In the genomic region with DNA sequence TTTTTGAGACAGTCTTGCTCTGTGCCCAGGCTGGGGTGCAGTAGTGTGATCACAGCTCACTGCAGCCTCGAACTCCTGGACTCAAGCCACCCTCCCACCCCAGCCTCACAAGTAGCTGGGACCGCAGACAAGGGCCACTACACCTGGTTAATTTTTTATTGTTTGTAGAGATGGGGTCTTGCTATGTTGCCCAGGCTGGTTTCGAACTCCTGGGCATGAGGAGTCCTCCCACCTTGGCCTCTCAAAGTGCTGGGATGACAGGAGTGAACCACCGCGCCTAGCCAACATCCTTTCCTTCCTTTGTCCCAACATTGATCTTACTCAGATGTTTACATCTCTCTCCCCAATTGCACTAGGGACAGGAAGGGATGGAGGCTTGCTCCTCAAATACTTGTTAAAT, we compare ENCODE assay signal across 23 cellular contexts. TPM values are rescaled to one million over a fixed set of nuclear protein-coding genes. Genes with fewer than 3 reads are reported as not detected.
DNase-seq lines count a peak whose midpoint lies in the region; ATAC-seq and TF ChIP-seq lines count a peak whose summit lies in the region.
"Had no signal": no experiment of that assay in that cellular context is flagged by ENCODE, and none has a peak within 500 bp of the region (broad histone marks: within the 10 kb centered on the region; RNA-seq: fewer than 3 reads in every experiment).

No MANE protein-coding gene starts in this region.

- no peaks in the 10 kb centered on the region for H3K9me3 Mint-ChIP-seq in Calu3 (ENCODE audit: low read depth, unreplicated experiment)
- H3K9me3 Mint-ChIP-seq: activated naive CD8-positive, alpha-beta T cell treated with anti-CD3 and anti-CD28 coated beads for 36 hours; dendritic cell treated with granulocyte-macrophage colony-stimulating factor and Interleukin-4, amounts not matched to agents 40 ng/mL and 50 ng/mL, for 4 days; natural killer cell treated with Interleukin-12 subunit alpha and Interleukin-12 subunit beta and Interleukin-15 and Interleukin-18, amount 100 ng/mL, for 72 hours; stimulated activated naive B cell treated with anti-CD40 and anti-IgM and Interleukin-4, amounts not matched to agents 10 μg/mL and 1 μg/mL and 100 μg/mL, for 72 hours had no signal

- ATAC-seq in T-helper 17 cell: no peak
- ATAC-seq in HG02870 (IDR thresholded peaks at IDR 0.05; ENCODE audit: unreplicated experiment): no peak
- ATAC-seq: natural killer cell treated with Interleukin-12 subunit alpha and Interleukin-12 subunit beta and Interleukin-15 and Interleukin-18, amount 100 ng/mL, for 72 hours; sciatic nerve; stimulated activated naive B cell treated with anti-CD40 and anti-IgM and Interleukin-4, amounts not matched to agents 10 μg/mL and 1 μg/mL and 100 μg/mL, for 72 hours had no signal

- H3K4me1 ChIP-seq in esophagus squamous epithelium: peaks cover 18 to 76% (median 22%) of the 10 kb centered on the region in 3 donors
- H3K4me1 ChIP-seq in skeletal muscle tissue (ENCODE audit: control insufficient read depth in 3 of 3, insufficient read depth in 3 of 3, low read length in 3 of 3): peaks cover 56 to 68% (median 65%) of the 10 kb centered on the region in 3 donors
- H3K4me1 ChIP-seq in osteoblast (ENCODE audit: insufficient read depth, low read length): peaks cover 19% of the 10 kb centered on the region
- peaks cover 9% of the 10 kb centered on the region; the same call in 1 of the 2 replicates for H3K4me1 ChIP-seq in HAP-1

- no peaks in the 10 kb centered on the region for H3K27me3 ChIP-seq in esophagus squamous epithelium
- H3K27me3 ChIP-seq in skeletal muscle tissue (ENCODE audit: control insufficient read depth in 3 of 3, insufficient read depth in 3 of 3, low read length in 3 of 3): no peaks in the 10 kb centered on the region
- no peaks in the 10 kb centered on the region for H3K27me3 ChIP-seq in osteoblast (ENCODE audit: insufficient read depth, low read length)
- no peaks in the 10 kb centered on the region for H3K27me3 ChIP-seq in HAP-1 (ENCODE audit: low read depth)
- H3K27me3 ChIP-seq: SJSA1 had no signal

- H3K27ac ChIP-seq in esophagus squamous epithelium: peak overlapping the region in 3 of 4 donors; percentile 3 to 98 (median 18)
- H3K27ac ChIP-seq in skeletal muscle tissue (ENCODE audit: low read depth, low read length): peak overlapping the region; percentile 99
- H3K27ac ChIP-seq in osteoblast (ENCODE audit: low read depth, low read length): no peak overlapping the region
- H3K27ac ChIP-seq: SJSA1 had no signal

- CTCF ChIA-PET in Calu3 (lab: Charles Lee): no interaction called here

- DNase-seq in Calu3: no peak
- DNase-seq in T-helper 17 cell: no peak
- DNase-seq in esophagus squamous epithelium (lab: John Stamatoyannopoulos, UW): no peak
- DNase-seq in osteoblast (ENCODE audit: insufficient read length, low spot score, missing footprints): no peak
- no peak for DNase-seq in HAP-1 (ENCODE audit: low spot score in 2 of 2)
- DNase-seq: activated CD4-positive, CD25-positive, alpha-beta regulatory T cell treated with anti-CD3 and anti-CD28 coated beads, Interleukin-2, amount 50 U/mL, for 72 hours; activated effector memory CD4-positive, alpha-beta T cell treated with Interleukin-2 at 50 U/mL for 16 hours; activated naive CD8-positive, alpha-beta T cell treated with anti-CD3 and anti-CD28 coated beads for 36 hours; activated T-cell treated with anti-CD3 and anti-CD28 coated beads for 4 hours; aorta; caudate nucleus; DMS153; NCI-H1105 treated with DMSO at 0.1 percent for 48 hours; NCI-H2029 treated with DMSO at 0.1 percent for 48 hours; NCI-H345; stimulated activated CD4-positive, alpha-beta T cell treated with anti-CD3 and anti-CD28 coated beads, Interleukin-15, amount 100 ng/mL, for 24 hours; stimulated activated naive B cell treated with anti-CD40 and anti-IgM and Interleukin-4, amounts not matched to agents 10 μg/mL and 1 μg/mL and 100 μg/mL, for 72 hours had no signal

- peaks cover 24% of the 10 kb centered on the region for H3K36me3 Mint-ChIP-seq in Calu3 (ENCODE audit: insufficient read depth, unreplicated experiment)
- no peaks in the 10 kb centered on the region for H3K36me3 Mint-ChIP-seq in T-helper 17 cell (ENCODE audit: low read depth)
- H3K36me3 Mint-ChIP-seq: activated naive CD8-positive, alpha-beta T cell treated with anti-CD3 and anti-CD28 coated beads for 36 hours; natural killer cell treated with Interleukin-12 subunit alpha and Interleukin-12 subunit beta and Interleukin-15 and Interleukin-18, amount 100 ng/mL, for 72 hours had no signal

- H3K4me3 ChIP-seq in esophagus squamous epithelium (no peak overlapping the region), skeletal muscle tissue (ENCODE audit: low read length in 3 of 3) (no peak overlapping the region), osteoblast (ENCODE audit: insufficient read depth, low read length) (no peak overlapping the region), HAP-1 (no peak overlapping the region)
- H3K4me3 ChIP-seq: SJSA1 had no signal

- TF ChIP-seq CTCF in Calu3 (IDR thresholded peaks at IDR 0.05; ENCODE audit: unreplicated experiment): no peak
- no peak for TF ChIP-seq CTCF in esophagus squamous epithelium (IDR thresholded peaks at IDR 0.05)
- TF ChIP-seq CTCF in osteoblast (IDR thresholded peaks at IDR 0.05; ENCODE audit: extremely low read depth, low read depth, low read length): no peak

- H3K27me3 Mint-ChIP-seq in Calu3 (ENCODE audit: unreplicated experiment) (no peaks in the 10 kb centered on the region), T-helper 17 cell (no peaks in the 10 kb centered on the region)
- H3K27me3 Mint-ChIP-seq: activated naive CD8-positive, alpha-beta T cell treated with anti-CD3 and anti-CD28 coated beads for 36 hours had no signal

- H3K9ac ChIP-seq in skeletal muscle tissue (ENCODE audit: low read depth in 1 of 3, low read length in 3 of 3): peak overlapping the region in 1 of 3 donors; percentile 60

- no peak for TF ChIP-seq POLR2A in esophagus squamous epithelium (IDR thresholded peaks at IDR 0.05)

- no peaks in the 10 kb centered on the region for H3K4me1 Mint-ChIP-seq in Calu3 (ENCODE audit: low read depth, unreplicated experiment)
- H3K4me1 Mint-ChIP-seq in T-helper 17 cell: peaks cover 10% of the 10 kb centered on the region

- H3K4me3 Mint-ChIP-seq in Calu3 (ENCODE audit: low read depth, unreplicated experiment) (no peak overlapping the region), T-helper 17 cell (peak overlapping the region; percentile 36)
- H3K4me3 Mint-ChIP-seq: activated naive CD8-positive, alpha-beta T cell treated with anti-CD3 and anti-CD28 coated beads for 36 hours; dendritic cell treated with granulocyte-macrophage colony-stimulating factor and Interleukin-4, amounts not matched to agents 40 ng/mL and 50 ng/mL, for 4 days; natural killer cell treated with Interleukin-12 subunit alpha and Interleukin-12 subunit beta and Interleukin-15 and Interleukin-18, amount 100 ng/mL, for 72 hours; stimulated activated naive B cell treated with anti-CD40 and anti-IgM and Interleukin-4, amounts not matched to agents 10 μg/mL and 1 μg/mL and 100 μg/mL, for 72 hours had no signal

- BruUV-seq in Calu3 (replicated peaks; lab: Mats Ljungman, UMichigan): TSS peak; percentile 18

- H3K36me3 ChIP-seq in esophagus squamous epithelium: peaks cover 0 to 17% (median 0%) of the 10 kb centered on the region in 3 donors
- H3K36me3 ChIP-seq in skeletal muscle tissue (ENCODE audit: control insufficient read depth in 3 of 3, insufficient read depth in 3 of 3, low read length in 3 of 3): no peaks in the 10 kb centered on the region
- H3K36me3 ChIP-seq in osteoblast (ENCODE audit: insufficient read depth, low read length): no peaks in the 10 kb centered on the region
- H3K36me3 ChIP-seq in HAP-1 (replicated peaks): no peaks in the 10 kb centered on the region; the same call in 1 of the 2 replicates

- H4K20me1 ChIP-seq in osteoblast (ENCODE audit: insufficient read depth, low read length): peaks cover 15% of the 10 kb centered on the region

- H3K79me2 ChIP-seq in osteoblast (ENCODE audit: insufficient read depth, low read length): peaks cover 87% of the 10 kb centered on the region

- no peak overlapping the region for H3K27ac Mint-ChIP-seq in Calu3 (ENCODE audit: unreplicated experiment)
- peak overlapping the region; percentile 86 for H3K27ac Mint-ChIP-seq in T-helper 17 cell
- H3K27ac Mint-ChIP-seq: activated naive CD8-positive, alpha-beta T cell treated with anti-CD3 and anti-CD28 coated beads for 36 hours; dendritic cell treated with granulocyte-macrophage colony-stimulating factor and Interleukin-4, amounts not matched to agents 40 ng/mL and 50 ng/mL, for 4 days; natural killer cell treated with Interleukin-12 subunit alpha and Interleukin-12 subunit beta and Interleukin-15 and Interleukin-18, amount 100 ng/mL, for 72 hours; stimulated activated naive B cell treated with anti-CD40 and anti-IgM and Interleukin-4, amounts not matched to agents 10 μg/mL and 1 μg/mL and 100 μg/mL, for 72 hours had no signal

- no peak overlapping the region for H3K4me2 ChIP-seq in osteoblast (ENCODE audit: insufficient read depth, low read length)

- 76 to 90% methylated on average over 5 of the region's 5 CpGs for WGBS in esophagus squamous epithelium, 2 donors

- intact Hi-C loops in Calu3 (cut with micrococcal nuclease; ENCODE audit: unreplicated experiment) (no loop called here), esophagus squamous epithelium (cut with DNase I) (no loop called here)

- in situ Hi-C loops in HAP-1 (cut with MboI; ENCODE audit: low sequenced_read_pairs): no loop called here

- H3K9me3 ChIP-seq in T-helper 17 cell (ENCODE audit: control insufficient read depth, low read length, poor library complexity, severe bottlenecking) (no peaks in the 10 kb centered on the region), esophagus squamous epithelium (no peaks in the 10 kb centered on the region), skeletal muscle tissue (ENCODE audit: control insufficient read depth in 3 of 3, low read length in 3 of 3) (no peaks in the 10 kb centered on the region), osteoblast (ENCODE audit: low read depth, low read length) (no peaks in the 10 kb centered on the region), HAP-1 (no peaks in the 10 kb centered on the region)
- H3K9me3 ChIP-seq: SJSA1 had no signal

- H2AFZ ChIP-seq in osteoblast (ENCODE audit: low read length): no peak overlapping the region

RNA-seq across cellular contexts. Expression of a gene that starts 3.3 kb away (rescaled TPM):
- total RNA-seq in Calu3 (2022): 29.2 and 31.1 TPM in 2 replicates
- 1 to 10 TPM; 2.3 to 3.5 TPM for total RNA-seq in T-helper 17 cell
- total RNA-seq in esophagus squamous epithelium: 10 to 100 TPM; 26.8 to 35.6 (median 28.5) TPM
- total RNA-seq in skeletal muscle tissue: 16.2 TPM
- total RNA-seq in osteoblast: 15.9 and 18.6 TPM in 2 replicates
- total RNA-seq: natural killer cell treated with Interleukin-12 subunit alpha and Interleukin-12 subunit beta and Interleukin-15 and Interleukin-18, amount 100 ng/mL, for 72 hours had no signal
